1 cellular context compared by ENCODE assay signal in the genomic region with DNA sequence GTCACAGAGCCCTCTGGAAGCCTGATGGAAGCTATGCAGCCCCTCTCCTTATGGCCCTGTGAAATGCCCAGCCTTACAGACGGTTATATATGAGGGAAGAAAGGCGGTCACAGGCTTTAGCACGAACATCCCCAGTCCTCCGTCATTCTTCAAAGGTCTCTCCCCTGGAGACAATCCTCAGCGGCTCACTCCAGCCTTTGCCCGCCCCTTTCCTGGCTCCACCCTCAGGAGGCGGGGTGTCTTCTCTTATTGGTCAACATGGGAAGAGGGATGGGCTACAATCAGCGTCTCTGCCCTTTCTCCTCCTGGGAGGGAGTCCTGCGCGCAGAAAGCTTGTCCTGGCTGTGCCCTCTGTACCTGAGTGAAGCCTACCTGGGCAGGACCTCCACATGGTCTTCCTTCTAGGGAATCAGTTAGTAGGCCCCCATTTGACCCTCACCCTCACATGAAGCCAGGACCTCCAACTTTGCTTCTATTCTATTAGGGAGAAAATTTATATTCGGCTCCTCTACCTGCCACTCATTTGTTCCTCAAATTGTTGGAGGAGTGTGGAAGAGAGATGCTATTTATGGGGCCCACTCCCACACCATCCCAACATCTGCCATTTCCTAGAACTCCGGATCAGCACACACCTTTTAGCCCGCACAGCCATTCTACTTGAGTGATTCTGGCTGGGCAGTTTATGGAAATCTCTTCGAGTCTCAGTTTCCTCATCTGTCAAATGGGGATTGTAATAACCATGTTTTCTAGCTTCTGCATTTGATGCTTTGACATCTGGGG.
TF ChIP-seq lines count a peak whose summit lies in the region.

No MANE protein-coding gene starts in this region.

TF ChIP-seq in GM23338, 12 proteins besides CTCF, POLR2A, EP300 and RAD21 (continued from another document):
- TF ChIP-seq, protein P1, sequence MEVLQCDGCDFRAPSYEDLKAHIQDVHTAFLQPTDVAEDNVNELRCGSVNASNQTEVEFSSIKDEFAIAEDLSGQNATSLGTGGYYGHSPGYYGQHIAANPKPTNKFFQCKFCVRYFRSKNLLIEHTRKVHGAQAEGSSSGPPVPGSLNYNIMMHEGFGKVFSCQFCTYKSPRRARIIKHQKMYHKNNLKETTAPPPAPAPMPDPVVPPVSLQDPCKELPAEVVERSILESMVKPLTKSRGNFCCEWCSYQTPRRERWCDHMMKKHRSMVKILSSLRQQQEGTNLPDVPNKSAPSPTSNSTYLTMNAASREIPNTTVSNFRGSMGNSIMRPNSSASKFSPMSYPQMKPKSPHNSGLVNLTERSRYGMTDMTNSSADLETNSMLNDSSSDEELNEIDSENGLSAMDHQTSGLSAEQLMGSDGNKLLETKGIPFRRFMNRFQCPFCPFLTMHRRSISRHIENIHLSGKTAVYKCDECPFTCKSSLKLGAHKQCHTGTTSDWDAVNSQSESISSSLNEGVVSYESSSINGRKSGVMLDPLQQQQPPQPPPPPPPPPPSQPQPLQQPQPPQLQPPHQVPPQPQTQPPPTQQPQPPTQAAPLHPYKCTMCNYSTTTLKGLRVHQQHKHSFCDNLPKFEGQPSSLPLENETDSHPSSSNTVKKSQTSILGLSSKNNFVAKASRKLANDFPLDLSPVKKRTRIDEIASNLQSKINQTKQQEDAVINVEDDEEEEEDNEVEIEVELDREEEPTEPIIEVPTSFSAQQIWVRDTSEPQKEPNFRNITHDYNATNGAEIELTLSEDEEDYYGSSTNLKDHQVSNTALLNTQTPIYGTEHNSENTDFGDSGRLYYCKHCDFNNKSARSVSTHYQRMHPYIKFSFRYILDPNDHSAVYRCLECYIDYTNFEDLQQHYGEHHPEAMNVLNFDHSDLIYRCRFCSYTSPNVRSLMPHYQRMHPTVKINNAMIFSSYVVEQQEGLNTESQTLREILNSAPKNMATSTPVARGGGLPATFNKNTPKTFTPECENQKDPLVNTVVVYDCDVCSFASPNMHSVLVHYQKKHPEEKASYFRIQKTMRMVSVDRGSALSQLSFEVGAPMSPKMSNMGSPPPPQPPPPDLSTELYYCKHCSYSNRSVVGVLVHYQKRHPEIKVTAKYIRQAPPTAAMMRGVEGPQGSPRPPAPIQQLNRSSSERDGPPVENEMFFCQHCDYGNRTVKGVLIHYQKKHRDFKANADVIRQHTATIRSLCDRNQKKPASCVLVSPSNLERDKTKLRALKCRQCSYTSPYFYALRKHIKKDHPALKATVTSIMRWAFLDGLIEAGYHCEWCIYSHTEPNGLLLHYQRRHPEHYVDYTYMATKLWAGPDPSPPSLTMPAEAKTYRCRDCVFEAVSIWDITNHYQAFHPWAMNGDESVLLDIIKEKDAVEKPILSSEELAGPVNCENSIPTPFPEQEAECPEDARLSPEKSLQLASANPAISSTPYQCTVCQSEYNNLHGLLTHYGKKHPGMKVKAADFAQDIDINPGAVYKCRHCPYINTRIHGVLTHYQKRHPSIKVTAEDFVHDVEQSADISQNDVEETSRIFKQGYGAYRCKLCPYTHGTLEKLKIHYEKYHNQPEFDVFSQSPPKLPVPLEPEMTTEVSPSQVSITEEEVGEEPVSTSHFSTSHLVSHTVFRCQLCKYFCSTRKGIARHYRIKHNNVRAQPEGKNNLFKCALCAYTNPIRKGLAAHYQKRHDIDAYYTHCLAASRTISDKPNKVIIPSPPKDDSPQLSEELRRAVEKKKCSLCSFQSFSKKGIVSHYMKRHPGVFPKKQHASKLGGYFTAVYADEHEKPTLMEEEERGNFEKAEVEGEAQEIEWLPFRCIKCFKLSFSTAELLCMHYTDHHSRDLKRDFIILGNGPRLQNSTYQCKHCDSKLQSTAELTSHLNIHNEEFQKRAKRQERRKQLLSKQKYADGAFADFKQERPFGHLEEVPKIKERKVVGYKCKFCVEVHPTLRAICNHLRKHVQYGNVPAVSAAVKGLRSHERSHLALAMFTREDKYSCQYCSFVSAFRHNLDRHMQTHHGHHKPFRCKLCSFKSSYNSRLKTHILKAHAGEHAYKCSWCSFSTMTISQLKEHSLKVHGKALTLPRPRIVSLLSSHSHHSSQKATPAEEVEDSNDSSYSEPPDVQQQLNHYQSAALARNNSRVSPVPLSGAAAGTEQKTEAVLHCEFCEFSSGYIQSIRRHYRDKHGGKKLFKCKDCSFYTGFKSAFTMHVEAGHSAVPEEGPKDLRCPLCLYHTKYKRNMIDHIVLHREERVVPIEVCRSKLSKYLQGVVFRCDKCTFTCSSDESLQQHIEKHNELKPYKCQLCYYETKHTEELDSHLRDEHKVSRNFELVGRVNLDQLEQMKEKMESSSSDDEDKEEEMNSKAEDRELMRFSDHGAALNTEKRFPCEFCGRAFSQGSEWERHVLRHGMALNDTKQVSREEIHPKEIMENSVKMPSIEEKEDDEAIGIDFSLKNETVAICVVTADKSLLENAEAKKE (CRISPR knock-in tag; IDR thresholded peaks at IDR 0.05): no peak
- no peak for TF ChIP-seq STAT1 (IDR thresholded peaks at IDR 0.05; ENCODE audit: unreplicated experiment)
- no peak for TF ChIP-seq ZNF331 (CRISPR knock-in tag; IDR thresholded peaks at IDR 0.05; ENCODE audit: low read depth)
- TF ChIP-seq NANOG (IDR thresholded peaks at IDR 0.05; ENCODE audit: borderline replicate concordance): no peak
- TF ChIP-seq, protein P2, sequence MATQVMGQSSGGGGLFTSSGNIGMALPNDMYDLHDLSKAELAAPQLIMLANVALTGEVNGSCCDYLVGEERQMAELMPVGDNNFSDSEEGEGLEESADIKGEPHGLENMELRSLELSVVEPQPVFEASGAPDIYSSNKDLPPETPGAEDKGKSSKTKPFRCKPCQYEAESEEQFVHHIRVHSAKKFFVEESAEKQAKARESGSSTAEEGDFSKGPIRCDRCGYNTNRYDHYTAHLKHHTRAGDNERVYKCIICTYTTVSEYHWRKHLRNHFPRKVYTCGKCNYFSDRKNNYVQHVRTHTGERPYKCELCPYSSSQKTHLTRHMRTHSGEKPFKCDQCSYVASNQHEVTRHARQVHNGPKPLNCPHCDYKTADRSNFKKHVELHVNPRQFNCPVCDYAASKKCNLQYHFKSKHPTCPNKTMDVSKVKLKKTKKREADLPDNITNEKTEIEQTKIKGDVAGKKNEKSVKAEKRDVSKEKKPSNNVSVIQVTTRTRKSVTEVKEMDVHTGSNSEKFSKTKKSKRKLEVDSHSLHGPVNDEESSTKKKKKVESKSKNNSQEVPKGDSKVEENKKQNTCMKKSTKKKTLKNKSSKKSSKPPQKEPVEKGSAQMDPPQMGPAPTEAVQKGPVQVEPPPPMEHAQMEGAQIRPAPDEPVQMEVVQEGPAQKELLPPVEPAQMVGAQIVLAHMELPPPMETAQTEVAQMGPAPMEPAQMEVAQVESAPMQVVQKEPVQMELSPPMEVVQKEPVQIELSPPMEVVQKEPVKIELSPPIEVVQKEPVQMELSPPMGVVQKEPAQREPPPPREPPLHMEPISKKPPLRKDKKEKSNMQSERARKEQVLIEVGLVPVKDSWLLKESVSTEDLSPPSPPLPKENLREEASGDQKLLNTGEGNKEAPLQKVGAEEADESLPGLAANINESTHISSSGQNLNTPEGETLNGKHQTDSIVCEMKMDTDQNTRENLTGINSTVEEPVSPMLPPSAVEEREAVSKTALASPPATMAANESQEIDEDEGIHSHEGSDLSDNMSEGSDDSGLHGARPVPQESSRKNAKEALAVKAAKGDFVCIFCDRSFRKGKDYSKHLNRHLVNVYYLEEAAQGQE (IDR thresholded peaks at IDR 0.05; ENCODE audit: unreplicated experiment): no peak
- no peak for TF ChIP-seq JUNB (IDR thresholded peaks at IDR 0.05; ENCODE audit: unreplicated experiment)
- TF ChIP-seq EZH2 (IDR thresholded peaks at IDR 0.05; ENCODE audit: low read depth, unreplicated experiment): no peak
